In genomic region chr18:13453714-13454113, GRCh38 we compare ENCODE assay signal across 16 cellular contexts.
DNase-seq lines count a peak whose midpoint lies in the region; ATAC-seq and TF ChIP-seq lines count a peak whose summit lies in the region.
"Had no signal": no experiment of that assay in that cellular context is flagged by ENCODE, and none has a peak within 500 bp of the region (broad histone marks: within the 10 kb centered on the region; RNA-seq: fewer than 3 reads in every experiment).

No MANE protein-coding gene starts in this region.

- peaks cover 14% of the 10 kb centered on the region for H3K9me3 ChIP-seq in BLaER1
- H3K9me3 ChIP-seq: adrenal gland had no signal

- H3K9ac ChIP-seq in BLaER1: no peak overlapping the region

- H3K27me3 ChIP-seq in BLaER1: no peaks in the 10 kb centered on the region
- H3K27me3 ChIP-seq: adrenal gland had no signal

- ATAC-seq in HG03469 (IDR thresholded peaks at IDR 0.05; ENCODE audit: unreplicated experiment): no peak

- TF ChIP-seq CTCF in coronary artery (IDR thresholded peaks at IDR 0.05): no peak

- H4K20me1 ChIP-seq in BLaER1: peaks cover 65% of the 10 kb centered on the region

- H3K4me1 ChIP-seq in BLaER1: peaks cover 94% of the 10 kb centered on the region

- DNase-seq in NCI-H1417 (lab: John Stamatoyannopoulos, UW) (peak in 2 of 3 experiments; percentile 72 to 93), coronary artery (ENCODE audit: low spot score) (peak; percentile 52), middle frontal gyrus (ENCODE audit: extremely low spot score, low spot score) (peak; percentile 32), cerebellar nuclear complex (lab: John Stamatoyannopoulos, UW) (no peak), GM19238 (ENCODE audit: insufficient read length, low spot score) (no peak), midbrain (lab: John Stamatoyannopoulos, UW) (no peak)
- DNase-seq: activated CD4-positive, alpha-beta T cell treated with anti-CD3 and anti-CD28 coated beads, Interleukin-2, amount 50 U/mL, for 48 hours; DMS53; glutamatergic neuron; NCI-H1694 treated with DMSO at 0.1 percent for 48 hours; NCI-H510A treated with DMSO at 0.1 percent for 48 hours; PC-9; stimulated activated naive CD4-positive, alpha-beta T cell had no signal

- peaks cover 54% of the 10 kb centered on the region for H3K36me3 ChIP-seq in BLaER1
- H3K36me3 ChIP-seq: adrenal gland had no signal

- H3K27ac ChIP-seq in BLaER1 (0 out of 2 replicates have a peak overlapping the region, but pooled peaks have one; percentile 75), coronary artery (no peak overlapping the region)
- H3K27ac ChIP-seq: adrenal gland, PC-9 had no signal

- H3K4me3 ChIP-seq in BLaER1 (no peak overlapping the region), coronary artery (no peak overlapping the region)
- H3K4me3 ChIP-seq: adrenal gland, PC-9 had no signal

- peak overlapping the region; percentile 87; the same call in 1 of the 2 replicates for H3K4me2 ChIP-seq in BLaER1
- H3K4me2 ChIP-seq: PC-9 had no signal

Comparison
In these comparisons a context has a peak if more than half of its experiments do, and no peak if none do; other contexts are left out.
1. DNase-seq: peak in NCI-H1417 (2 of 3), coronary artery (single experiment) and middle frontal gyrus (single experiment); none in cerebellar nuclear complex (0 of 2), GM19238 (single experiment) and midbrain (single experiment).